In the genomic region with DNA sequence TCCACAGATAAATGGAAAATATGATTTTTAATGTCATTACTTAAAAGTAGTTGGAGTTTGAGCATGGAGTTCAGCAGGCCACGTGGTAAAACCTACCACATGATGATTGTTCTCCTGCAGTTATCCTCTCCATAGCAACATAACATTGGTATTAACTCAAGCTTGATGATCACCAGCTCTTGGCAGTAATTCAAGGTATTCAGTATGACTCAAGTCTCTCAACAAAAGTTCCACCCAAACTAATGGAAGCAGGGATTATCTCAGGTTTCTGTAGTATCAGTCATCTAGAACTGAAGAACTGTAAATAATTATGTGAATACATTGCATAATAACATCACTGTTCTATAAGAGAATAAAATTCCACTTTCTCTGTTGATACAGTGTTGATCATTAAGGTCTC, we compare ENCODE assay signal across 9 cellular contexts. TPM values are rescaled to one million over a fixed set of nuclear protein-coding genes. Genes with fewer than 3 reads are reported as not detected.
DNase-seq lines count a peak whose midpoint lies in the region; ATAC-seq lines count a peak whose summit lies in the region.
"Had no signal": no experiment of that assay in that cellular context is flagged by ENCODE, and none has a peak within 500 bp of the region (broad histone marks: within the 10 kb centered on the region; RNA-seq: fewer than 3 reads in every experiment).

No MANE protein-coding gene starts in this region.

- DNase-seq in EL, result peak; percentile 88
- peak; percentile 97 for DNase-seq in NCI-H226
- peak; percentile 86 for DNase-seq in fibroblast of gingiva (ENCODE audit: low read depth)
- DNase-seq in renal cortical epithelial cell (ENCODE audit: low read depth), result peak; percentile 100
- DNase-seq in midbrain (lab: John Stamatoyannopoulos, UW), result no peak
- no peak for DNase-seq in GM19238 (ENCODE audit: insufficient read length, low spot score)
- DNase-seq: NCI-H774 had no signal

- no peak for ATAC-seq in GM21360 (IDR thresholded peaks at IDR 0.05; ENCODE audit: unreplicated experiment)
- ATAC-seq in HG03571 (IDR thresholded peaks at IDR 0.05; ENCODE audit: unreplicated experiment), result no peak

RNA-seq across cellular contexts. Expression of a gene that starts 22.9 kb away (rescaled TPM):
- not detected in 2 replicates for total RNA-seq in renal cortical epithelial cell

Comparison
In these comparisons a context has a peak if more than half of its experiments do, and no peak if none do; other contexts are left out.
1. DNase-seq: peak in EL (single experiment), NCI-H226 (single experiment), fibroblast of gingiva (single experiment) and renal cortical epithelial cell (single experiment); none in midbrain (single experiment) and GM19238 (single experiment).